ENCODE assay signal across 27 cellular contexts in genomic region chr11:104792861-104793260, GRCh38.
"Had no signal": no experiment of that assay in that cellular context is flagged by ENCODE, and none has a peak within 500 bp of the region (broad histone marks: within the 10 kb centered on the region; RNA-seq: fewer than 3 reads in every experiment).

No MANE protein-coding gene starts in this region.

- H3K36me3 Mint-ChIP-seq: brain had no signal

- ATAC-seq: Panc1, Right ventricle myocardium inferior, T-cell had no signal

- H3K27ac Mint-ChIP-seq: activated CD4-positive, alpha-beta memory T cell treated with anti-CD3 and anti-CD28 coated beads for 36 hours; activated CD4-positive, alpha-beta T cell treated with anti-CD3 and anti-CD28 coated beads, Interleukin-2, amount 10 ng/mL, durations not matched to agents 7 days and 5 days; activated naive CD8-positive, alpha-beta T cell treated with anti-CD3 and anti-CD28 coated beads, Interleukin-2, amount 10 ng/mL, durations not matched to agents 7 days and 5 days; activated T-helper 2 cell treated with anti-CD3 and anti-CD28 coated beads, Interferon-gamma antibody, Interleukin-2, Interleukin-4, amounts not matched to agents 10 μg/mL and 5 μg/mL and 100 μg/mL, durations not matched to agents 14 hours and 24 hours and 36 hours; brain had no signal

- H3K4me3 Mint-ChIP-seq: activated CD4-positive, alpha-beta memory T cell treated with anti-CD3 and anti-CD28 coated beads for 36 hours; activated CD4-positive, alpha-beta T cell treated with anti-CD3 and anti-CD28 coated beads, Interleukin-2, amount 10 ng/mL, durations not matched to agents 7 days and 5 days; activated naive CD8-positive, alpha-beta T cell treated with anti-CD3 and anti-CD28 coated beads, Interleukin-2, amount 10 ng/mL, durations not matched to agents 7 days and 5 days; brain; T-cell had no signal

- H3K27me3 Mint-ChIP-seq: activated CD4-positive, alpha-beta memory T cell treated with anti-CD3 and anti-CD28 coated beads for 36 hours; activated CD4-positive, alpha-beta T cell treated with anti-CD3 and anti-CD28 coated beads, Interleukin-2, amount 10 ng/mL, durations not matched to agents 7 days and 5 days; activated naive CD8-positive, alpha-beta T cell treated with anti-CD3 and anti-CD28 coated beads, Interleukin-2, amount 10 ng/mL, durations not matched to agents 7 days and 5 days; T-cell had no signal

- DNase-seq: activated CD4-positive, alpha-beta memory T cell treated with anti-CD3 and anti-CD28 coated beads for 36 hours; activated CD4-positive, alpha-beta T cell treated with anti-CD3 and anti-CD28 coated beads, Interleukin-2, amount 10 ng/mL, durations not matched to agents 7 days and 5 days; activated CD4-positive, CD25-positive, alpha-beta regulatory T cell; activated CD8-positive, alpha-beta memory T cell treated with anti-CD3 and anti-CD28 coated beads for 24 hours; activated naive CD4-positive, alpha-beta T cell treated with anti-CD3 and anti-CD28 coated beads, Interleukin-2, amount 50 U/mL, for 16 hours; activated naive CD8-positive, alpha-beta T cell treated with anti-CD3 and anti-CD28 coated beads, Interleukin-2, amount 10 ng/mL, durations not matched to agents 7 days and 5 days; activated T-cell treated with anti-CD3 and anti-CD28 coated beads, Interleukin-2, amount 50 U/mL, for 48 hours; amniotic stem cell; NCI-H1092; NCI-H1417; NCI-H1930; NCI-H2171; NCI-H345; NCI-H510A; NCI-H526 treated with DMSO at 0.1 percent for 48 hours; NK-92 treated with Interleukin-12 subunit alpha and Interleukin-12 subunit beta, amount 100 ng/mL, for 24 hours; OCI-M1; RPMI8226; T-cell; T-helper 2 cell; T1000 had no signal

- H3K4me3 ChIP-seq: SK-N-MC had no signal

- H3K27ac ChIP-seq: KMS-11, SK-N-MC had no signal

- H3K4me1 Mint-ChIP-seq: brain had no signal
